In the genomic region with DNA sequence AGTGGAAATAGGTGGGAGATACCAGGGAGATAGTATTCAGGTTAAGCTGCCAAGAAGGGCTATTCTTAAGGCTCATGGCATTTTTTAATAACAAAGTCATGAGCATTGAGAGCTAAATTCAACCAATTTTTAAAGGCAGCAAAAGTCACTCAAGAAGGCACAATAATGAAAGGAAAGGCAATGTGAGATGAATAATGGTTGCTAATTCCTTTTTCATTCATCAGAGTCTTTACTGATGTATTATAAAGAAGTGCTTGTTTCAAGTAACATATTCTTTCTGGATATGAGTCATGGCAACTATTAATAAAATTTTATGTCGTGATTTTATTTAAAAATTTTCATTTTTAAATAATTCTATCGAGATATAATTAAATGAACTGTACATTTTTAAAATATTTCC, we compare ENCODE assay signal across 37 cellular contexts. TPM values are rescaled to one million over a fixed set of nuclear protein-coding genes. Genes with fewer than 3 reads are reported as not detected.
"Had no signal": no experiment of that assay in that cellular context is flagged by ENCODE, and none has a peak within 500 bp of the region (broad histone marks: within the 10 kb centered on the region; RNA-seq: fewer than 3 reads in every experiment).

No MANE protein-coding gene starts in this region.

- H3K27me3 ChIP-seq: adrenal gland, body of pancreas, brain microvascular endothelial cell, cardiac muscle cell had no signal

- ATAC-seq: activated CD8-positive, alpha-beta T cell treated with anti-CD3 and anti-CD28 coated beads for 36 hours; activated naive CD4-positive, alpha-beta T cell treated with anti-CD3 and anti-CD28 coated beads, Interleukin-2, amount 50 U/mL, for 72 hours; activated T-cell treated with anti-CD3 and anti-CD28 coated beads, Interleukin-2, amount 50 U/mL, for 4 hours; activated T-cell treated with anti-CD3 and anti-CD28 coated beads, Interleukin-2, amount 50 U/mL, for 72 hours; activated T-helper 17 cell treated with anti-CD3 and anti-CD28 coated beads, Interleukin-2, amount 50 U/mL, for 72 hours; body of pancreas had no signal

- H3K9me3 ChIP-seq: adrenal gland, body of pancreas had no signal

- H3K27ac ChIP-seq: adrenal gland, body of pancreas, brain microvascular endothelial cell, cardiac muscle cell, VCaP had no signal

- H3K4me3 ChIP-seq: adrenal gland, body of pancreas, cardiac muscle cell had no signal

- DNase-seq: activated B cell treated with CpG ODN at 0.5 μM for 24 hours; activated CD4-positive, alpha-beta memory T cell treated with anti-CD3 and anti-CD28 coated beads for 36 hours; activated CD4-positive, alpha-beta T cell treated with anti-CD3 and anti-CD28 coated beads for 4 hours; activated CD4-positive, alpha-beta T cell treated with anti-CD3 and anti-CD28 coated beads, Interleukin-2, amount 10 ng/mL, durations not matched to agents 24 days and 14 days; activated CD4-positive, alpha-beta T cell treated with anti-CD3 and anti-CD28 coated beads, Interleukin-2, amount 50 U/mL, for 1 hour; activated CD4-positive, alpha-beta T cell treated with anti-CD3 and anti-CD28 coated beads, Interleukin-2, amount 50 U/mL, for 4 hours; activated CD4-positive, CD25-positive, alpha-beta regulatory T cell treated with anti-CD3 and anti-CD28 coated beads, Interleukin-2, amount 50 U/mL, for 72 hours; activated CD8-positive, alpha-beta memory T cell treated with anti-CD3 and anti-CD28 coated beads, Interleukin-2, amount 50 U/mL, for 4 hours; activated CD8-positive, alpha-beta T cell treated with anti-CD3 and anti-CD28 coated beads for 36 hours; activated effector memory CD4-positive, alpha-beta T cell treated with anti-CD3 and anti-CD28 coated beads, Interleukin-2, amount 50 U/mL, for 16 hours; activated gamma-delta T cell treated with Interleukin-2 at 50 U/mL for 16 hours; activated naive CD4-positive, alpha-beta T cell; activated naive CD4-positive, alpha-beta T cell treated with anti-CD3 and anti-CD28 coated beads for 36 hours; activated naive CD4-positive, alpha-beta T cell treated with anti-CD3 and anti-CD28 coated beads, Interleukin-2, amount 50 U/mL, for 16 hours; activated naive CD8-positive, alpha-beta T cell treated with anti-CD3 and anti-CD28 coated beads for 36 hours; activated T-cell treated with anti-CD3 and anti-CD28 coated beads for 4 hours; activated T-cell treated with anti-CD3 and anti-CD28 coated beads, Interleukin-2, amount 50 U/mL, for 1 hour; activated T-cell treated with anti-CD3 and anti-CD28 coated beads, Interleukin-2, amount 50 U/mL, for 4 hours; activated T-cell treated with anti-CD3 and anti-CD28 coated beads, Interleukin-2, amount 50 U/mL, for 72 hours; adrenal gland; amniotic stem cell; aorta; body of pancreas; brain microvascular endothelial cell; caudate nucleus; cerebellar nuclear complex; T-helper 1 cell; T-helper 2 cell; T-helper 9 cell had no signal

- H3K36me3 ChIP-seq: adrenal gland, brain microvascular endothelial cell, cardiac muscle cell had no signal

- H3K4me1 ChIP-seq: adrenal gland, body of pancreas had no signal

RNA-seq across cellular contexts. Expression of a gene that starts 40.7 kb away (rescaled TPM):
- total RNA-seq: activated B cell treated with CpG ODN at 0.5 μM for 24 hours; activated CD4-positive, alpha-beta memory T cell treated with anti-CD3 and anti-CD28 coated beads for 36 hours; activated CD4-positive, alpha-beta T cell treated with anti-CD3 and anti-CD28 coated beads, Interleukin-2, amount 10 ng/mL, durations not matched to agents 24 days and 14 days; activated CD8-positive, alpha-beta memory T cell treated with anti-CD3 and anti-CD28 coated beads for 36 hours; activated CD8-positive, alpha-beta T cell treated with anti-CD3 and anti-CD28 coated beads for 36 hours; activated naive CD4-positive, alpha-beta T cell treated with anti-CD3 and anti-CD28 coated beads for 36 hours; activated naive CD4-positive, alpha-beta T cell treated with anti-CD3 and anti-CD28 coated beads, Interleukin-2, amount 50 U/mL, for 72 hours; activated naive CD8-positive, alpha-beta T cell treated with anti-CD3 and anti-CD28 coated beads for 36 hours; activated T-cell treated with anti-CD3 and anti-CD28 coated beads, Interleukin-2, amount 50 U/mL, for 4 hours; activated T-cell treated with anti-CD3 and anti-CD28 coated beads, Interleukin-2, amount 50 U/mL, for 72 hours; activated T-helper 1 cell treated with anti-CD3 and anti-CD28 coated beads, Interleukin-12 subunit alpha, Interleukin-12 subunit beta, Interleukin-2, Interleukin-4 antibody, amounts not matched to agents 30 ng/mL and 10 ng/mL and 1 ng/mL, durations not matched to agents 14 hours and 24 hours and 36 hours; activated T-helper 17 cell treated with anti-CD3 and anti-CD28 coated beads, Interleukin-2, amount 50 U/mL, for 72 hours; aorta; astrocyte; body of pancreas; bronchial epithelial cell had no signal
- polyA plus RNA-seq: adrenal gland, aorta had no signal
